ENCODE assay signal across 10 cellular contexts in the genomic region with DNA sequence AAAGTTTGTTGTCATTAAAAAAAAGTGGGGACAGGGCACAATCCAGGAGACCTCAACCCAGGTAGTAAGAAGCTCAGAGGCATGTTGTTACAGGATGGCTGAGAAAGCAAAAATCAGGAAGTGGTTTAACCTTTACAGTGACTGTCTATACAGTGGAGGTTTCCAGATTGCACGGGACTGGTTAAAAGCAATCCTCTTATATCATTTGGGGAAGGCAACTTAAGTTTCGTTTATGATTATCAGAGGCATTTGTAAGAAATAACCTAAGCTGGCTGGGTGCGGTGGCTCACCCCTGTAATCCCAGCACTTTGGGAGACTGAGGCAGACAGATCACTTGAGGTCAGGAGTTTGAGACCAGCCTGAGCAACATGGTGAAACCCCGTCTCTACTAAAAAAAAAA. TPM values are rescaled to one million over a fixed set of nuclear protein-coding genes. Genes with fewer than 3 reads are reported as not detected.
DNase-seq lines count a peak whose midpoint lies in the region; ATAC-seq lines count a peak whose summit lies in the region.
"Not testable (repeated sequence)": the region's sequence is repeated elsewhere in the genome, so short reads cannot be mapped to it uniquely, and the experiment has no call there.
"Had no signal": no experiment of that assay in that cellular context is flagged by ENCODE, and none has a peak within 500 bp of the region (broad histone marks: within the 10 kb centered on the region; RNA-seq: fewer than 3 reads in every experiment).

No MANE protein-coding gene starts in this region.

- intact Hi-C loops in activated CD4-positive, alpha-beta T cell treated with anti-CD3 and anti-CD28 coated beads for 36 hours (cut with DNase I, micrococcal nuclease) = loop anchor here (2.0 to 10.0 kb wide), 2 partner anchors 78 to 222 kb away; a partner anchor contains a TSS
- intact Hi-C loops in naive thymus-derived CD4-positive, alpha-beta T cell (cut with micrococcal nuclease) = loop anchor here (2.0 to 10.0 kb wide), 3 partner anchors 14 to 342 kb away; a partner anchor contains a TSS

- not testable (repeated sequence) for H3K36me3 ChIP-seq in CD4-positive, CD25-positive, alpha-beta regulatory T cell (ENCODE audit: control insufficient read depth, insufficient read depth, low read length); naive thymus-derived CD4-positive, alpha-beta T cell (ENCODE audit: control insufficient read depth in 2 of 3, insufficient read depth in 3 of 3, low read length in 3 of 3)

- CTCF ChIA-PET in activated CD4-positive, alpha-beta T cell treated with anti-CD3 and anti-CD28 coated beads for 36 hours (lab: Charles Lee) = interaction anchor here (0.5 to 3.1 kb wide), 8 partner anchors 9 to 139 kb away, joined by 3 to 17 read pairs (median 4); no protein-coding TSS in a partner anchor
- CTCF ChIA-PET in naive thymus-derived CD4-positive, alpha-beta T cell (lab: Charles Lee) = interaction anchor here (0.6 to 16.0 kb wide), 7 partner anchors 6 to 181 kb away, joined by 3 to 241 read pairs (median 7); no protein-coding TSS in a partner anchor

- H3K9me3 Mint-ChIP-seq in CD4-positive, CD25-positive, alpha-beta regulatory T cell; activated T-cell treated with anti-CD3 and anti-CD28 coated beads, Interleukin-2, amount 50 U/mL, for 4 hours; stimulated activated naive CD8-positive, alpha-beta T cell treated with anti-CD3 and anti-CD28 coated beads, Interleukin-15, Interleukin-2, amounts not matched to agents 100 ng/mL and 50 ng/mL, for 24 hours: not testable (repeated sequence)
- peaks cover 12% of the 10 kb centered on the region for H3K9me3 Mint-ChIP-seq in activated CD4-positive, alpha-beta T cell treated with anti-CD3 and anti-CD28 coated beads for 36 hours (ENCODE audit: low read depth)
- peaks cover 0 to 11% (median 1%) of the 10 kb centered on the region in 11 donors for H3K9me3 Mint-ChIP-seq in naive thymus-derived CD4-positive, alpha-beta T cell

- H3K4me1 Mint-ChIP-seq in CD4-positive, CD25-positive, alpha-beta regulatory T cell = peaks cover 19 to 77% (median 41%) of the 10 kb centered on the region in 4 donors
- peaks cover 53% of the 10 kb centered on the region for H3K4me1 Mint-ChIP-seq in activated CD4-positive, alpha-beta T cell treated with anti-CD3 and anti-CD28 coated beads for 36 hours
- peaks cover 49% of the 10 kb centered on the region for H3K4me1 Mint-ChIP-seq in activated T-cell treated with anti-CD3 and anti-CD28 coated beads, Interleukin-2, amount 50 U/mL, for 4 hours (ENCODE audit: low read depth)
- H3K4me1 Mint-ChIP-seq in naive thymus-derived CD4-positive, alpha-beta T cell = peaks cover 21 to 87% (median 69%) of the 10 kb centered on the region in 7 donors
- peaks cover 56% of the 10 kb centered on the region for H3K4me1 Mint-ChIP-seq in stimulated activated naive CD8-positive, alpha-beta T cell treated with anti-CD3 and anti-CD28 coated beads, Interleukin-15, Interleukin-2, amounts not matched to agents 100 ng/mL and 50 ng/mL, for 24 hours (ENCODE audit: low read depth)

- peak in 2 of 3 donors; percentile 57 to 92 for DNase-seq in CD4-positive, CD25-positive, alpha-beta regulatory T cell
- DNase-seq in Kasumi-1 (lab: John Stamatoyannopoulos, UW) (peak; percentile 15 to 32), RPMI8226 (peak; percentile 55)
- DNase-seq in activated CD4-positive, alpha-beta T cell treated with anti-CD3 and anti-CD28 coated beads for 36 hours = peak; percentile 63
- peak; percentile 41 for DNase-seq in activated T-cell treated with anti-CD3 and anti-CD28 coated beads, Interleukin-2, amount 50 U/mL, for 4 hours
- peak; percentile 25 for DNase-seq in activated naive CD8-positive, alpha-beta T cell treated with anti-CD3 and anti-CD28 coated beads, Interleukin-2, amount 50 U/mL, for 16 hours (ENCODE audit: low read depth, low spot score)
- DNase-seq in naive thymus-derived CD4-positive, alpha-beta T cell = peak in 7 of 9 donors; percentile 48 to 72 (median 66)

- H3K4me1 ChIP-seq in CD4-positive, CD25-positive, alpha-beta regulatory T cell (ENCODE audit: control insufficient read depth, insufficient read depth, low read length, poor library complexity, severe bottlenecking) = peaks cover 52% of the 10 kb centered on the region
- peaks cover 9 to 53% of the 10 kb centered on the region in 2 donors for H3K4me1 ChIP-seq in naive thymus-derived CD4-positive, alpha-beta T cell (ENCODE audit: control insufficient read depth in 2 of 2, insufficient read depth in 2 of 2, low read length in 2 of 2)

- ATAC-seq in CD4-positive, CD25-positive, alpha-beta regulatory T cell (ENCODE audit: low read depth in 2 of 2) = peak; percentile 97 to 98
- ATAC-seq in activated CD4-positive, alpha-beta T cell treated with anti-CD3 and anti-CD28 coated beads for 36 hours = peak; percentile 89
- peak; percentile 94 to 95 for ATAC-seq in activated T-cell treated with anti-CD3 and anti-CD28 coated beads, Interleukin-2, amount 50 U/mL, for 4 hours
- peak; percentile 93 for ATAC-seq in naive thymus-derived CD4-positive, alpha-beta T cell

- not testable (repeated sequence) for H3K27me3 Mint-ChIP-seq in CD4-positive, CD25-positive, alpha-beta regulatory T cell; activated CD4-positive, alpha-beta T cell treated with anti-CD3 and anti-CD28 coated beads for 36 hours; activated T-cell treated with anti-CD3 and anti-CD28 coated beads, Interleukin-2, amount 50 U/mL, for 4 hours (ENCODE audit: low read depth); naive thymus-derived CD4-positive, alpha-beta T cell; stimulated activated naive CD8-positive, alpha-beta T cell treated with anti-CD3 and anti-CD28 coated beads, Interleukin-15, Interleukin-2, amounts not matched to agents 100 ng/mL and 50 ng/mL, for 24 hours

- H3K27me3 ChIP-seq in CD4-positive, CD25-positive, alpha-beta regulatory T cell (ENCODE audit: control insufficient read depth, insufficient read depth, low read length); naive thymus-derived CD4-positive, alpha-beta T cell (ENCODE audit: control insufficient read depth in 2 of 2, insufficient read depth in 2 of 2, low read length in 2 of 2): not testable (repeated sequence)

- H3K9me3 ChIP-seq in CD4-positive, CD25-positive, alpha-beta regulatory T cell (ENCODE audit: control insufficient read depth in 2 of 2, low read length in 2 of 2); naive thymus-derived CD4-positive, alpha-beta T cell (ENCODE audit: control insufficient read depth in 2 of 3, low read length in 3 of 3): not testable (repeated sequence)

- H3K4me3 Mint-ChIP-seq in CD4-positive, CD25-positive, alpha-beta regulatory T cell = peak overlapping the region; percentile 27 to 83 (median 76)
- peak overlapping the region; percentile 10 for H3K4me3 Mint-ChIP-seq in activated CD4-positive, alpha-beta T cell treated with anti-CD3 and anti-CD28 coated beads for 36 hours
- H3K4me3 Mint-ChIP-seq in activated T-cell treated with anti-CD3 and anti-CD28 coated beads, Interleukin-2, amount 50 U/mL, for 4 hours = peak overlapping the region; percentile 26
- peak overlapping the region; percentile 65 to 88 (median 78) for H3K4me3 Mint-ChIP-seq in naive thymus-derived CD4-positive, alpha-beta T cell
- peak overlapping the region; percentile 45 for H3K4me3 Mint-ChIP-seq in stimulated activated naive CD8-positive, alpha-beta T cell treated with anti-CD3 and anti-CD28 coated beads, Interleukin-15, Interleukin-2, amounts not matched to agents 100 ng/mL and 50 ng/mL, for 24 hours

- H3K4me3 ChIP-seq in CD4-positive, CD25-positive, alpha-beta regulatory T cell (ENCODE audit: low read depth, low read length) = peak overlapping the region; percentile 69
- not testable (repeated sequence) for H3K4me3 ChIP-seq in naive thymus-derived CD4-positive, alpha-beta T cell (ENCODE audit: low read length)

- H3K36me3 Mint-ChIP-seq in CD4-positive, CD25-positive, alpha-beta regulatory T cell; activated T-cell treated with anti-CD3 and anti-CD28 coated beads, Interleukin-2, amount 50 U/mL, for 4 hours (ENCODE audit: insufficient read depth); stimulated activated naive CD8-positive, alpha-beta T cell treated with anti-CD3 and anti-CD28 coated beads, Interleukin-15, Interleukin-2, amounts not matched to agents 100 ng/mL and 50 ng/mL, for 24 hours (ENCODE audit: low read depth): not testable (repeated sequence)
- H3K36me3 Mint-ChIP-seq in activated CD4-positive, alpha-beta T cell treated with anti-CD3 and anti-CD28 coated beads for 36 hours (ENCODE audit: low read depth) = peaks cover 14% of the 10 kb centered on the region
- peaks cover 0 to 29% (median 0%) of the 10 kb centered on the region in 5 donors for H3K36me3 Mint-ChIP-seq in naive thymus-derived CD4-positive, alpha-beta T cell

- H3K27ac ChIP-seq in CD4-positive, CD25-positive, alpha-beta regulatory T cell (ENCODE audit: insufficient read depth, low read length, poor library complexity, severe bottlenecking) = peak overlapping the region; percentile 68
- H3K27ac ChIP-seq in naive thymus-derived CD4-positive, alpha-beta T cell (ENCODE audit: low read depth, low read length) = peak overlapping the region; percentile 71

- POLR2A ChIA-PET in activated CD4-positive, alpha-beta T cell treated with anti-CD3 and anti-CD28 coated beads for 36 hours (lab: Charles Lee) = interaction anchor here (0.6 to 0.7 kb wide), 4 partner anchors 77 to 317 kb away, joined by 3 read pairs; no protein-coding TSS in a partner anchor
- POLR2A ChIA-PET in naive thymus-derived CD4-positive, alpha-beta T cell (lab: Charles Lee) = interaction anchor here (0.6 to 3.8 kb wide), 13 partner anchors 9 to 1431 kb away, joined by 3 to 20 read pairs (median 4); a partner anchor contains a TSS

- H3K27ac Mint-ChIP-seq in CD4-positive, CD25-positive, alpha-beta regulatory T cell = peak overlapping the region; percentile 83 to 99 (median 86)
- peak overlapping the region; percentile 97 for H3K27ac Mint-ChIP-seq in activated CD4-positive, alpha-beta T cell treated with anti-CD3 and anti-CD28 coated beads for 36 hours
- peak overlapping the region; percentile 86 to 98 (median 96) for H3K27ac Mint-ChIP-seq in naive thymus-derived CD4-positive, alpha-beta T cell
- peak overlapping the region; percentile 86 for H3K27ac Mint-ChIP-seq in stimulated activated naive CD8-positive, alpha-beta T cell treated with anti-CD3 and anti-CD28 coated beads, Interleukin-15, Interleukin-2, amounts not matched to agents 100 ng/mL and 50 ng/mL, for 24 hours

RNA-seq across cellular contexts. Expression of a gene that starts 27.3 kb away (rescaled TPM):
- not detected for total RNA-seq in CD4-positive, CD25-positive, alpha-beta regulatory T cell
- under 1 TPM in 3 of 4 donors, not detected in 1; 0.57 to 0.80 (median 0.62) TPM for polyA plus RNA-seq in CD4-positive, CD25-positive, alpha-beta regulatory T cell
- under 1 TPM; 0.07 to 0.14 TPM for total RNA-seq in activated CD4-positive, alpha-beta T cell treated with anti-CD3 and anti-CD28 coated beads for 36 hours
- total RNA-seq in activated T-cell treated with anti-CD3 and anti-CD28 coated beads, Interleukin-2, amount 50 U/mL, for 4 hours = under 1 TPM; 0.05 to 0.11 (median 0.08) TPM
- total RNA-seq in naive thymus-derived CD4-positive, alpha-beta T cell = 1 to 10 TPM in 2 of 5 experiments, under 1 TPM in 2, not detected in 1; 0.24 to 2.3 (median 1.5) TPM
- polyA plus RNA-seq in naive thymus-derived CD4-positive, alpha-beta T cell = 1 to 10 TPM; 1.0 to 1.8 TPM
- total RNA-seq: G401 had no signal
- polyA plus RNA-seq: A549 had no signal

RNA-seq across cellular contexts. Expression of a gene that starts 51.6 kb away (rescaled TPM):
- total RNA-seq in CD4-positive, CD25-positive, alpha-beta regulatory T cell = not detected
- polyA plus RNA-seq in CD4-positive, CD25-positive, alpha-beta regulatory T cell = under 1 TPM in 1 of 4 donors, not detected in 3; 0.05 TPM
- not detected for total RNA-seq in activated CD4-positive, alpha-beta T cell treated with anti-CD3 and anti-CD28 coated beads for 36 hours
- under 1 TPM in 1 of 3 donors, not detected in 2; 0.41 TPM for total RNA-seq in activated T-cell treated with anti-CD3 and anti-CD28 coated beads, Interleukin-2, amount 50 U/mL, for 4 hours
- under 1 TPM in 2 of 5 experiments, not detected in 3; 0.62 to 0.86 TPM for total RNA-seq in naive thymus-derived CD4-positive, alpha-beta T cell
- not detected for polyA plus RNA-seq in naive thymus-derived CD4-positive, alpha-beta T cell

Comparison
In these comparisons a context has a peak if more than half of its experiments do, and no peak if none do; other contexts are left out.
1. DNase-seq: peak in every context shown above with its lines; median percentile 74 in CD4-positive, CD25-positive, alpha-beta regulatory T cell; 66 in naive thymus-derived CD4-positive, alpha-beta T cell; 63 in activated CD4-positive, alpha-beta T cell treated with anti-CD3 and anti-CD28 coated beads for 36 hours; 55 in RPMI8226; 41 in activated T-cell treated with anti-CD3 and anti-CD28 coated beads, Interleukin-2, amount 50 U/mL, for 4 hours; 25 in activated naive CD8-positive, alpha-beta T cell treated with anti-CD3 and anti-CD28 coated beads, Interleukin-2, amount 50 U/mL, for 16 hours; 24 in Kasumi-1.
2. H3K4me3 Mint-ChIP-seq: peak in every context shown above with its lines; median percentile 78 in naive thymus-derived CD4-positive, alpha-beta T cell; 76 in CD4-positive, CD25-positive, alpha-beta regulatory T cell; 45 in stimulated activated naive CD8-positive, alpha-beta T cell treated with anti-CD3 and anti-CD28 coated beads, Interleukin-15, Interleukin-2, amounts not matched to agents 100 ng/mL and 50 ng/mL, for 24 hours; 26 in activated T-cell treated with anti-CD3 and anti-CD28 coated beads, Interleukin-2, amount 50 U/mL, for 4 hours; 10 in activated CD4-positive, alpha-beta T cell treated with anti-CD3 and anti-CD28 coated beads for 36 hours.